ENCODE assay signal across 8 cellular contexts in genomic region chrX:19772759-19773623, GRCh38.
DNase-seq lines count a peak whose midpoint lies in the region; ATAC-seq and TF ChIP-seq lines count a peak whose summit lies in the region.
"Had no signal": no experiment of that assay in that cellular context is flagged by ENCODE, and none has a peak within 500 bp of the region (broad histone marks: within the 10 kb centered on the region; RNA-seq: fewer than 3 reads in every experiment).

No MANE protein-coding gene starts in this region.

- DNase-seq in activated T-helper 1 cell treated with anti-CD3 and anti-CD28 coated beads, Interleukin-12 subunit alpha, Interleukin-12 subunit beta, Interleukin-2, Interleukin-4 antibody, amounts not matched to agents 30 ng/mL and 10 ng/mL and 1 ng/mL, durations not matched to agents 14 hours and 24 hours and 36 hours (ENCODE audit: low spot score) = no peak
- DNase-seq in Calu3 (no peak), putamen (ENCODE audit: low spot score) (no peak), COLO829 (ENCODE audit: low spot score) (no peak)

- H3K36me3 Mint-ChIP-seq in activated T-helper 1 cell treated with anti-CD3 and anti-CD28 coated beads, Interleukin-12 subunit alpha, Interleukin-12 subunit beta, Interleukin-2, Interleukin-4 antibody, amounts not matched to agents 30 ng/mL and 10 ng/mL and 1 ng/mL, durations not matched to agents 14 hours and 24 hours and 36 hours (ENCODE audit: low read depth) = peaks cover 5% of the 10 kb centered on the region
- no peaks in the 10 kb centered on the region for H3K36me3 Mint-ChIP-seq in Calu3 (ENCODE audit: insufficient read depth, unreplicated experiment)
- H3K36me3 Mint-ChIP-seq: brain had no signal

- CTCF ChIA-PET in Calu3 (lab: Charles Lee) = interaction anchor here (0.7 kb wide), 2 partner anchors 12 to 215 kb away, joined by 3 to 5 read pairs; no protein-coding TSS in a partner anchor

- intact Hi-C loops in activated T-helper 1 cell treated with anti-CD3 and anti-CD28 coated beads, Interleukin-12 subunit alpha, Interleukin-12 subunit beta, Interleukin-2, Interleukin-4 antibody, amounts not matched to agents 30 ng/mL and 10 ng/mL and 1 ng/mL, durations not matched to agents 14 hours and 24 hours and 36 hours (cut with micrococcal nuclease) = loop anchor here (1.0 kb wide), 2 partner anchors 22 to 26 kb away; no protein-coding TSS in a partner anchor
- intact Hi-C loops in Calu3 (cut with micrococcal nuclease; ENCODE audit: unreplicated experiment) = no loop called here

- no peaks in the 10 kb centered on the region for H3K9me3 Mint-ChIP-seq in activated T-helper 1 cell treated with anti-CD3 and anti-CD28 coated beads, Interleukin-12 subunit alpha, Interleukin-12 subunit beta, Interleukin-2, Interleukin-4 antibody, amounts not matched to agents 30 ng/mL and 10 ng/mL and 1 ng/mL, durations not matched to agents 14 hours and 24 hours and 36 hours
- H3K9me3 Mint-ChIP-seq in Calu3 (ENCODE audit: low read depth, unreplicated experiment) = no peaks in the 10 kb centered on the region

- no peak overlapping the region for H3K4me3 ChIP-seq in skeletal muscle tissue (ENCODE audit: low read length in 3 of 3)

- BruUV-seq in Calu3 (replicated peaks; lab: Mats Ljungman, UMichigan) = no TSS peak

- H3K36me3 ChIP-seq in skeletal muscle tissue (ENCODE audit: control insufficient read depth in 3 of 3, insufficient read depth in 3 of 3, low read length in 3 of 3) = no peaks in the 10 kb centered on the region

- H3K27me3 ChIP-seq in skeletal muscle tissue (ENCODE audit: control insufficient read depth in 3 of 3, insufficient read depth in 3 of 3, low read length in 3 of 3) = no peaks in the 10 kb centered on the region

- no peaks in the 10 kb centered on the region for H3K9me3 ChIP-seq in skeletal muscle tissue (ENCODE audit: control insufficient read depth in 3 of 3, low read length in 3 of 3)

- H3K27ac ChIP-seq in skeletal muscle tissue (ENCODE audit: low read depth, low read length) = peak overlapping the region; percentile 50

- H3K4me3 Mint-ChIP-seq in activated T-helper 1 cell treated with anti-CD3 and anti-CD28 coated beads, Interleukin-12 subunit alpha, Interleukin-12 subunit beta, Interleukin-2, Interleukin-4 antibody, amounts not matched to agents 30 ng/mL and 10 ng/mL and 1 ng/mL, durations not matched to agents 14 hours and 24 hours and 36 hours = peak overlapping the region; percentile 68
- H3K4me3 Mint-ChIP-seq in Calu3 (ENCODE audit: low read depth, unreplicated experiment) = no peak overlapping the region

- H3K27me3 Mint-ChIP-seq in activated T-helper 1 cell treated with anti-CD3 and anti-CD28 coated beads, Interleukin-12 subunit alpha, Interleukin-12 subunit beta, Interleukin-2, Interleukin-4 antibody, amounts not matched to agents 30 ng/mL and 10 ng/mL and 1 ng/mL, durations not matched to agents 14 hours and 24 hours and 36 hours (ENCODE audit: insufficient read depth) = no peaks in the 10 kb centered on the region
- no peaks in the 10 kb centered on the region for H3K27me3 Mint-ChIP-seq in Calu3 (ENCODE audit: unreplicated experiment)
- H3K27me3 Mint-ChIP-seq: brain had no signal

- TF ChIP-seq CTCF in Calu3 (IDR thresholded peaks at IDR 0.05; ENCODE audit: unreplicated experiment) = no peak

- H3K27ac Mint-ChIP-seq in activated T-helper 1 cell treated with anti-CD3 and anti-CD28 coated beads, Interleukin-12 subunit alpha, Interleukin-12 subunit beta, Interleukin-2, Interleukin-4 antibody, amounts not matched to agents 30 ng/mL and 10 ng/mL and 1 ng/mL, durations not matched to agents 14 hours and 24 hours and 36 hours = peak overlapping the region; percentile 97
- no peak overlapping the region for H3K27ac Mint-ChIP-seq in Calu3 (ENCODE audit: unreplicated experiment)

- peak; percentile 30 for ATAC-seq in GM19452 (IDR thresholded peaks at IDR 0.05; ENCODE audit: unreplicated experiment)
- ATAC-seq in HG03175 (IDR thresholded peaks at IDR 0.05; ENCODE audit: unreplicated experiment) = peak; percentile 54

- H3K4me1 ChIP-seq in skeletal muscle tissue (ENCODE audit: control insufficient read depth in 3 of 3, insufficient read depth in 3 of 3, low read length in 3 of 3) = peaks cover 0 to 10% (median 0%) of the 10 kb centered on the region in 3 donors

- H3K4me1 Mint-ChIP-seq in activated T-helper 1 cell treated with anti-CD3 and anti-CD28 coated beads, Interleukin-12 subunit alpha, Interleukin-12 subunit beta, Interleukin-2, Interleukin-4 antibody, amounts not matched to agents 30 ng/mL and 10 ng/mL and 1 ng/mL, durations not matched to agents 14 hours and 24 hours and 36 hours (ENCODE audit: low read depth) = peaks cover 57% of the 10 kb centered on the region
- peaks cover 37% of the 10 kb centered on the region for H3K4me1 Mint-ChIP-seq in Calu3 (ENCODE audit: low read depth, unreplicated experiment)

- no peak overlapping the region for H3K9ac ChIP-seq in skeletal muscle tissue (ENCODE audit: low read depth in 1 of 3, low read length in 3 of 3)
